1 cellular context compared by ENCODE assay signal in the genomic region with DNA sequence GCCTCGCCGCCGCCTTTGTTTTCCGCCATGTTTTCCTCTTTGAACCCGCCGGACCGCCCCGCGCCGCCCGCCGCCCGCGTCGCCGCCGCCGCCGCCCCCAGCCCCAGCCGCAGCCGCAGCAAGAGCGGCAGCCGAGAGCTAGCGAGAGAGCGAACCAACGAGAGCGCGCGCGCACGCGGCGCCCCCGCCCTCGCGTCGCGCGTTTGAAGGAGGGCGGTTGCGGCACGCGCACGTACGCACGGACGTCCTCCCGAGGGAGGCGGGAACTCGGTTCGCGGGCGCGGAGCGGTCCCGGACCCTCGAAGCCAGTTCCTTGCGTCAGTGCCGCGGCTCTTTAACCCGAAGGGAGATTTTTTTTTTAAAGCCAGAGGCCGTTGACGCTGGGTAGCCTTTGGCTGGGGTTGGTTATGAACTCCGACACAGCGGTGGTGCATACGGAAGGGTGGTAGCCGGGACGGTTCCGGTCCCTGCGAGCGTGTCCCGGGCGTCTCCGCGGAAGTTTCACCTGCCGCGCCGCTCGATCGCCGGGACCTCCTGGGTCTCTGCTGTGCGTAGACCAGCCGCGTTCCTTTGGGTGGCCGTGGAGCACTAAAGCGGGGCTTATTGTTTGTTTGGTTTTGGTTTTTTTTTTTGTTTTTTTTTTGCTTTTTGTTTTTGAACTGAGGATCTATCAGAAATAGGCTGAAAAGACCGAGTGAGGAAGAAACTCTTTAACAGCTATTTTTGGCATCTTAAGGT.
TF ChIP-seq lines count a peak whose summit lies in the region.

A gene (minus strand): TSS at position 156 of the 738 bp plus-strand sequence. CDS start 127 bp downstream, at position 29.

TF ChIP-seq in WTC11, 78 proteins besides CTCF, POLR2A, EP300 and RAD21 (continued from another document and continues in another):
- TF ChIP-seq, protein P1, sequence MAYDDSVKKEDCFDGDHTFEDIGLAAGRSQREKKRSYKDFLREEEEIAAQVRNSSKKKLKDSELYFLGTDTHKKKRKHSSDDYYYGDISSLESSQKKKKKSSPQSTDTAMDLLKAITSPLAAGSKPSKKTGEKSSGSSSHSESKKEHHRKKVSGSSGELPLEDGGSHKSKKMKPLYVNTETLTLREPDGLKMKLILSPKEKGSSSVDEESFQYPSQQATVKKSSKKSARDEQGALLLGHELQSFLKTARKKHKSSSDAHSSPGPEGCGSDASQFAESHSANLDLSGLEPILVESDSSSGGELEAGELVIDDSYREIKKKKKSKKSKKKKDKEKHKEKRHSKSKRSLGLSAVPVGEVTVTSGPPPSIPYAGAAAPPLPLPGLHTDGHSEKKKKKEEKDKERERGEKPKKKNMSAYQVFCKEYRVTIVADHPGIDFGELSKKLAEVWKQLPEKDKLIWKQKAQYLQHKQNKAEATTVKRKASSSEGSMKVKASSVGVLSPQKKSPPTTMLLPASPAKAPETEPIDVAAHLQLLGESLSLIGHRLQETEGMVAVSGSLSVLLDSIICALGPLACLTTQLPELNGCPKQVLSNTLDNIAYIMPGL (CRISPR knock-in tag; IDR thresholded peaks at IDR 0.05), result no peak
- TF ChIP-seq, protein P2, sequence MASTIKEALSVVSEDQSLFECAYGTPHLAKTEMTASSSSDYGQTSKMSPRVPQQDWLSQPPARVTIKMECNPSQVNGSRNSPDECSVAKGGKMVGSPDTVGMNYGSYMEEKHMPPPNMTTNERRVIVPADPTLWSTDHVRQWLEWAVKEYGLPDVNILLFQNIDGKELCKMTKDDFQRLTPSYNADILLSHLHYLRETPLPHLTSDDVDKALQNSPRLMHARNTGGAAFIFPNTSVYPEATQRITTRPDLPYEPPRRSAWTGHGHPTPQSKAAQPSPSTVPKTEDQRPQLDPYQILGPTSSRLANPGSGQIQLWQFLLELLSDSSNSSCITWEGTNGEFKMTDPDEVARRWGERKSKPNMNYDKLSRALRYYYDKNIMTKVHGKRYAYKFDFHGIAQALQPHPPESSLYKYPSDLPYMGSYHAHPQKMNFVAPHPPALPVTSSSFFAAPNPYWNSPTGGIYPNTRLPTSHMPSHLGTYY (CRISPR knock-in tag; IDR thresholded peaks at IDR 0.05), result no peak
- TF ChIP-seq FOXK1 (CRISPR knock-in tag; IDR thresholded peaks at IDR 0.05), result peak; percentile 84
- no peak; the same call in 1 of the 2 replicates for TF ChIP-seq FOXP1 (CRISPR knock-in tag; IDR thresholded peaks at IDR 0.05; ENCODE audit: borderline replicate concordance)
- TF ChIP-seq ETV6 (CRISPR knock-in tag; IDR thresholded peaks at IDR 0.05), result peak; percentile 98
- TF ChIP-seq, protein P3, sequence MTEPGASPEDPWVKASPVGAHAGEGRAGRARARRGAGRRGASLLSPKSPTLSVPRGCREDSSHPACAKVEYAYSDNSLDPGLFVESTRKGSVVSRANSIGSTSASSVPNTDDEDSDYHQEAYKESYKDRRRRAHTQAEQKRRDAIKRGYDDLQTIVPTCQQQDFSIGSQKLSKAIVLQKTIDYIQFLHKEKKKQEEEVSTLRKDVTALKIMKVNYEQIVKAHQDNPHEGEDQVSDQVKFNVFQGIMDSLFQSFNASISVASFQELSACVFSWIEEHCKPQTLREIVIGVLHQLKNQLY (CRISPR knock-in tag; IDR thresholded peaks at IDR 0.05), result no peak
- TF ChIP-seq TEAD1 (CRISPR knock-in tag; IDR thresholded peaks at IDR 0.05), result peak; percentile 96
- TF ChIP-seq, protein P4, sequence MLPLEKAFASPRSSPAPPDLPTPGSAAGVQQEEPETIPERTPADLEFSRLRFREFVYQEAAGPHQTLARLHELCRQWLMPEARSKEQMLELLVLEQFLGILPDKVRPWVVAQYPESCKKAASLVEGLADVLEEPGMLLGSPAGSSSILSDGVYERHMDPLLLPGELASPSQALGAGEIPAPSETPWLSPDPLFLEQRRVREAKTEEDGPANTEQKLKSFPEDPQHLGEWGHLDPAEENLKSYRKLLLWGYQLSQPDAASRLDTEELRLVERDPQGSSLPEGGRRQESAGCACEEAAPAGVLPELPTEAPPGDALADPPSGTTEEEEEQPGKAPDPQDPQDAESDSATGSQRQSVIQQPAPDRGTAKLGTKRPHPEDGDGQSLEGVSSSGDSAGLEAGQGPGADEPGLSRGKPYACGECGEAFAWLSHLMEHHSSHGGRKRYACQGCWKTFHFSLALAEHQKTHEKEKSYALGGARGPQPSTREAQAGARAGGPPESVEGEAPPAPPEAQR (CRISPR knock-in tag; IDR thresholded peaks at IDR 0.05), result no peak
- TF ChIP-seq ZNF219 (CRISPR knock-in tag; IDR thresholded peaks at IDR 0.05; ENCODE audit: borderline replicate concordance), result no peak
- TF ChIP-seq ZNF317 (CRISPR knock-in tag; IDR thresholded peaks at IDR 0.05; ENCODE audit: borderline replicate concordance, low read depth), result no peak
- TF ChIP-seq, protein P5, sequence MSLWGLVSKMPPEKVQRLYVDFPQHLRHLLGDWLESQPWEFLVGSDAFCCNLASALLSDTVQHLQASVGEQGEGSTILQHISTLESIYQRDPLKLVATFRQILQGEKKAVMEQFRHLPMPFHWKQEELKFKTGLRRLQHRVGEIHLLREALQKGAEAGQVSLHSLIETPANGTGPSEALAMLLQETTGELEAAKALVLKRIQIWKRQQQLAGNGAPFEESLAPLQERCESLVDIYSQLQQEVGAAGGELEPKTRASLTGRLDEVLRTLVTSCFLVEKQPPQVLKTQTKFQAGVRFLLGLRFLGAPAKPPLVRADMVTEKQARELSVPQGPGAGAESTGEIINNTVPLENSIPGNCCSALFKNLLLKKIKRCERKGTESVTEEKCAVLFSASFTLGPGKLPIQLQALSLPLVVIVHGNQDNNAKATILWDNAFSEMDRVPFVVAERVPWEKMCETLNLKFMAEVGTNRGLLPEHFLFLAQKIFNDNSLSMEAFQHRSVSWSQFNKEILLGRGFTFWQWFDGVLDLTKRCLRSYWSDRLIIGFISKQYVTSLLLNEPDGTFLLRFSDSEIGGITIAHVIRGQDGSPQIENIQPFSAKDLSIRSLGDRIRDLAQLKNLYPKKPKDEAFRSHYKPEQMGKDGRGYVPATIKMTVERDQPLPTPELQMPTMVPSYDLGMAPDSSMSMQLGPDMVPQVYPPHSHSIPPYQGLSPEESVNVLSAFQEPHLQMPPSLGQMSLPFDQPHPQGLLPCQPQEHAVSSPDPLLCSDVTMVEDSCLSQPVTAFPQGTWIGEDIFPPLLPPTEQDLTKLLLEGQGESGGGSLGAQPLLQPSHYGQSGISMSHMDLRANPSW (CRISPR knock-in tag; conservative IDR thresholded peaks at IDR 0.05; ENCODE audit: low read depth), result no peak
- no peak for TF ChIP-seq NR2C2 (CRISPR knock-in tag; IDR thresholded peaks at IDR 0.05)
- TF ChIP-seq MYBL2 (CRISPR knock-in tag; IDR thresholded peaks at IDR 0.05), result peak; percentile 68; the same call in 1 of the 2 replicates
- TF ChIP-seq, protein P6, sequence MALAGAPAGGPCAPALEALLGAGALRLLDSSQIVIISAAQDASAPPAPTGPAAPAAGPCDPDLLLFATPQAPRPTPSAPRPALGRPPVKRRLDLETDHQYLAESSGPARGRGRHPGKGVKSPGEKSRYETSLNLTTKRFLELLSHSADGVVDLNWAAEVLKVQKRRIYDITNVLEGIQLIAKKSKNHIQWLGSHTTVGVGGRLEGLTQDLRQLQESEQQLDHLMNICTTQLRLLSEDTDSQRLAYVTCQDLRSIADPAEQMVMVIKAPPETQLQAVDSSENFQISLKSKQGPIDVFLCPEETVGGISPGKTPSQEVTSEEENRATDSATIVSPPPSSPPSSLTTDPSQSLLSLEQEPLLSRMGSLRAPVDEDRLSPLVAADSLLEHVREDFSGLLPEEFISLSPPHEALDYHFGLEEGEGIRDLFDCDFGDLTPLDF (CRISPR knock-in tag; IDR thresholded peaks at IDR 0.05), result peak; percentile 67; the same call in 1 of the 2 replicates
- TF ChIP-seq ZNF416 (CRISPR knock-in tag; IDR thresholded peaks at IDR 0.05), result no peak
- TF ChIP-seq GRHL2 (CRISPR knock-in tag; IDR thresholded peaks at IDR 0.05; ENCODE audit: insufficient replicate concordance, severe bottlenecking), result no peak
- TF ChIP-seq, protein P7, sequence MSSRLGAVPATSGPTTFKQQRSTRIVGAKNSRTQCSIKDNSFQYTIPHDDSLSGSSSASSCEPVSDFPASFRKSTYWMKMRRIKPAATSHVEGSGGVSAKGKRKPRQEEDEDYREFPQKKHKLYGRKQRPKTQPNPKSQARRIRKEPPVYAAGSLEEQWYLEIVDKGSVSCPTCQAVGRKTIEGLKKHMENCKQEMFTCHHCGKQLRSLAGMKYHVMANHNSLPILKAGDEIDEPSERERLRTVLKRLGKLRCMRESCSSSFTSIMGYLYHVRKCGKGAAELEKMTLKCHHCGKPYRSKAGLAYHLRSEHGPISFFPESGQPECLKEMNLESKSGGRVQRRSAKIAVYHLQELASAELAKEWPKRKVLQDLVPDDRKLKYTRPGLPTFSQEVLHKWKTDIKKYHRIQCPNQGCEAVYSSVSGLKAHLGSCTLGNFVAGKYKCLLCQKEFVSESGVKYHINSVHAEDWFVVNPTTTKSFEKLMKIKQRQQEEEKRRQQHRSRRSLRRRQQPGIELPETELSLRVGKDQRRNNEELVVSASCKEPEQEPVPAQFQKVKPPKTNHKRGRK (CRISPR knock-in tag; IDR thresholded peaks at IDR 0.05; ENCODE audit: borderline replicate concordance), result no peak
- TF ChIP-seq, protein P8, sequence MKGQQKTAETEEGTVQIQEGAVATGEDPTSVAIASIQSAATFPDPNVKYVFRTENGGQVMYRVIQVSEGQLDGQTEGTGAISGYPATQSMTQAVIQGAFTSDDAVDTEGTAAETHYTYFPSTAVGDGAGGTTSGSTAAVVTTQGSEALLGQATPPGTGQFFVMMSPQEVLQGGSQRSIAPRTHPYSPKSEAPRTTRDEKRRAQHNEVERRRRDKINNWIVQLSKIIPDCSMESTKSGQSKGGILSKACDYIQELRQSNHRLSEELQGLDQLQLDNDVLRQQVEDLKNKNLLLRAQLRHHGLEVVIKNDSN (CRISPR knock-in tag; IDR thresholded peaks at IDR 0.05), result no peak
- TF ChIP-seq GTF2I (CRISPR knock-in tag; conservative IDR thresholded peaks at IDR 0.05), result no peak
- TF ChIP-seq ZNF121 (CRISPR knock-in tag; IDR thresholded peaks at IDR 0.05), result no peak
- no peak for TF ChIP-seq SOX15 (CRISPR knock-in tag; IDR thresholded peaks at IDR 0.05)
- no peak for TF ChIP-seq HMGA2 (CRISPR knock-in tag; IDR thresholded peaks at IDR 0.05)
- TF ChIP-seq, protein P9, sequence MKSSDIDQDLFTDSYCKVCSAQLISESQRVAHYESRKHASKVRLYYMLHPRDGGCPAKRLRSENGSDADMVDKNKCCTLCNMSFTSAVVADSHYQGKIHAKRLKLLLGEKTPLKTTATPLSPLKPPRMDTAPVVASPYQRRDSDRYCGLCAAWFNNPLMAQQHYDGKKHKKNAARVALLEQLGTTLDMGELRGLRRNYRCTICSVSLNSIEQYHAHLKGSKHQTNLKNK (CRISPR knock-in tag; IDR thresholded peaks at IDR 0.05), result no peak
- TF ChIP-seq, protein P10, sequence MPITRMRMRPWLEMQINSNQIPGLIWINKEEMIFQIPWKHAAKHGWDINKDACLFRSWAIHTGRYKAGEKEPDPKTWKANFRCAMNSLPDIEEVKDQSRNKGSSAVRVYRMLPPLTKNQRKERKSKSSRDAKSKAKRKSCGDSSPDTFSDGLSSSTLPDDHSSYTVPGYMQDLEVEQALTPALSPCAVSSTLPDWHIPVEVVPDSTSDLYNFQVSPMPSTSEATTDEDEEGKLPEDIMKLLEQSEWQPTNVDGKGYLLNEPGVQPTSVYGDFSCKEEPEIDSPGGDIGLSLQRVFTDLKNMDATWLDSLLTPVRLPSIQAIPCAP (CRISPR knock-in tag; IDR thresholded peaks at IDR 0.05), result 0 out of 2 replicates have a peak, but pooled peaks have one; percentile 38
- no peak for TF ChIP-seq IRF2 (CRISPR knock-in tag; IDR thresholded peaks at IDR 0.05; ENCODE audit: borderline replicate concordance, low read depth)
- TF ChIP-seq CREB1 (CRISPR knock-in tag; IDR thresholded peaks at IDR 0.05), result peak; percentile 83
- no peak for TF ChIP-seq FOXJ3 (CRISPR knock-in tag; IDR thresholded peaks at IDR 0.05; ENCODE audit: borderline replicate concordance)
- no peak for TF ChIP-seq TEAD4 (CRISPR knock-in tag; IDR thresholded peaks at IDR 0.05)
- no peak for TF ChIP-seq CBFB (CRISPR knock-in tag; IDR thresholded peaks at IDR 0.05; ENCODE audit: low read depth)
- no peak for TF ChIP-seq MXD4 (CRISPR knock-in tag; IDR thresholded peaks at IDR 0.05; ENCODE audit: borderline replicate concordance)
- no peak for TF ChIP-seq RELA (CRISPR knock-in tag; IDR thresholded peaks at IDR 0.05; ENCODE audit: borderline replicate concordance)
- TF ChIP-seq NFATC4 (CRISPR knock-in tag; IDR thresholded peaks at IDR 0.05), result no peak
- no peak for TF ChIP-seq ZNF263 (CRISPR knock-in tag; IDR thresholded peaks at IDR 0.05; ENCODE audit: low read depth)
- no peak for TF ChIP-seq NFYB (CRISPR knock-in tag; conservative IDR thresholded peaks at IDR 0.05; ENCODE audit: low read depth)
- TF ChIP-seq JAZF1 (CRISPR knock-in tag; IDR thresholded peaks at IDR 0.05), result no peak
- no peak for TF ChIP-seq ZNF138 (CRISPR knock-in tag; conservative IDR thresholded peaks at IDR 0.05)
- TF ChIP-seq, protein P11, sequence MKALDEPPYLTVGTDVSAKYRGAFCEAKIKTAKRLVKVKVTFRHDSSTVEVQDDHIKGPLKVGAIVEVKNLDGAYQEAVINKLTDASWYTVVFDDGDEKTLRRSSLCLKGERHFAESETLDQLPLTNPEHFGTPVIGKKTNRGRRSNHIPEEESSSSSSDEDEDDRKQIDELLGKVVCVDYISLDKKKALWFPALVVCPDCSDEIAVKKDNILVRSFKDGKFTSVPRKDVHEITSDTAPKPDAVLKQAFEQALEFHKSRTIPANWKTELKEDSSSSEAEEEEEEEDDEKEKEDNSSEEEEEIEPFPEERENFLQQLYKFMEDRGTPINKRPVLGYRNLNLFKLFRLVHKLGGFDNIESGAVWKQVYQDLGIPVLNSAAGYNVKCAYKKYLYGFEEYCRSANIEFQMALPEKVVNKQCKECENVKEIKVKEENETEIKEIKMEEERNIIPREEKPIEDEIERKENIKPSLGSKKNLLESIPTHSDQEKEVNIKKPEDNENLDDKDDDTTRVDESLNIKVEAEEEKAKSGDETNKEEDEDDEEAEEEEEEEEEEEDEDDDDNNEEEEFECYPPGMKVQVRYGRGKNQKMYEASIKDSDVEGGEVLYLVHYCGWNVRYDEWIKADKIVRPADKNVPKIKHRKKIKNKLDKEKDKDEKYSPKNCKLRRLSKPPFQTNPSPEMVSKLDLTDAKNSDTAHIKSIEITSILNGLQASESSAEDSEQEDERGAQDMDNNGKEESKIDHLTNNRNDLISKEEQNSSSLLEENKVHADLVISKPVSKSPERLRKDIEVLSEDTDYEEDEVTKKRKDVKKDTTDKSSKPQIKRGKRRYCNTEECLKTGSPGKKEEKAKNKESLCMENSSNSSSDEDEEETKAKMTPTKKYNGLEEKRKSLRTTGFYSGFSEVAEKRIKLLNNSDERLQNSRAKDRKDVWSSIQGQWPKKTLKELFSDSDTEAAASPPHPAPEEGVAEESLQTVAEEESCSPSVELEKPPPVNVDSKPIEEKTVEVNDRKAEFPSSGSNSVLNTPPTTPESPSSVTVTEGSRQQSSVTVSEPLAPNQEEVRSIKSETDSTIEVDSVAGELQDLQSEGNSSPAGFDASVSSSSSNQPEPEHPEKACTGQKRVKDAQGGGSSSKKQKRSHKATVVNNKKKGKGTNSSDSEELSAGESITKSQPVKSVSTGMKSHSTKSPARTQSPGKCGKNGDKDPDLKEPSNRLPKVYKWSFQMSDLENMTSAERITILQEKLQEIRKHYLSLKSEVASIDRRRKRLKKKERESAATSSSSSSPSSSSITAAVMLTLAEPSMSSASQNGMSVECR (CRISPR knock-in tag; IDR thresholded peaks at IDR 0.05; ENCODE audit: borderline replicate concordance), result peak; percentile 77; the same call in 1 of the 2 replicates
- no peak for TF ChIP-seq TCF7 (CRISPR knock-in tag; IDR thresholded peaks at IDR 0.05; ENCODE audit: low read depth)
- TF ChIP-seq NFE2L1 (CRISPR knock-in tag; IDR thresholded peaks at IDR 0.05), result peak; percentile 88; the same call in 1 of the 2 replicates
- TF ChIP-seq, protein P12, sequence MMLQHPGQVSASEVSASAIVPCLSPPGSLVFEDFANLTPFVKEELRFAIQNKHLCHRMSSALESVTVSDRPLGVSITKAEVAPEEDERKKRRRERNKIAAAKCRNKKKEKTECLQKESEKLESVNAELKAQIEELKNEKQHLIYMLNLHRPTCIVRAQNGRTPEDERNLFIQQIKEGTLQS (CRISPR knock-in tag; conservative IDR thresholded peaks at IDR 0.05), result no peak
